ENCODE assay signal across 9 cellular contexts in genomic region chr2:201191132-201191875, GRCh38. TPM values are rescaled to one million over a fixed set of nuclear protein-coding genes. Genes with fewer than 3 reads are reported as not detected.
DNase-seq lines count a peak whose midpoint lies in the region; ATAC-seq and TF ChIP-seq lines count a peak whose summit lies in the region.
"Had no signal": no experiment of that assay in that cellular context is flagged by ENCODE, and none has a peak within 500 bp of the region (broad histone marks: within the 10 kb centered on the region; RNA-seq: fewer than 3 reads in every experiment).

No MANE protein-coding gene starts in this region.

- TF ChIP-seq CTCF in right atrium auricular region (IDR thresholded peaks at IDR 0.05) (no peak), upper lobe of right lung (IDR thresholded peaks at IDR 0.05) (no peak)

- peaks cover 7% of the 10 kb centered on the region for H3K9me3 Mint-ChIP-seq in T-helper 2 cell treated with Interferon-gamma antibody and Interleukin-4, amounts not matched to agents 5 μg/mL and 100 μg/mL, for 36 hours

- H3K4me1 ChIP-seq in right atrium auricular region (peaks cover 0 to 4% of the 10 kb centered on the region in 2 donors), upper lobe of right lung (peaks cover 22% of the 10 kb centered on the region)

- ATAC-seq in Right ventricle myocardium superior (ENCODE audit: poor library complexity) (peak; percentile 69), left cardiac atrium (peak; percentile 76 to 88), upper lobe of right lung (peak; percentile 28), GM18870 (IDR thresholded peaks at IDR 0.05; ENCODE audit: unreplicated experiment) (no peak)

- peak overlapping the region; percentile 76 for H3K27ac Mint-ChIP-seq in T-helper 2 cell treated with Interferon-gamma antibody and Interleukin-4, amounts not matched to agents 5 μg/mL and 100 μg/mL, for 36 hours

- intact Hi-C loops in Right ventricle myocardium superior (cut with DNase I), result no loop called here
- intact Hi-C loops in left cardiac atrium (cut with DNase I), result no loop called here
- intact Hi-C loops in upper lobe of right lung (cut with DNase I), result no loop called here

- DNase-seq in Right ventricle myocardium superior (no peak), right atrium auricular region (ENCODE audit: low spot score) (no peak), left cardiac atrium (peak; percentile 30), upper lobe of right lung (no peak), NCI-H510A treated with DMSO at 0.1 percent for 48 hours (lab: John Stamatoyannopoulos, UW) (no peak), HK-2 (ENCODE audit: unreplicated experiment) (no peak)
- DNase-seq in T-helper 2 cell treated with Interferon-gamma antibody and Interleukin-4, amounts not matched to agents 5 μg/mL and 100 μg/mL, for 36 hours (ENCODE audit: low spot score), result no peak

- H3K36me3 Mint-ChIP-seq in T-helper 2 cell treated with Interferon-gamma antibody and Interleukin-4, amounts not matched to agents 5 μg/mL and 100 μg/mL, for 36 hours (ENCODE audit: low read depth), result peaks cover 75% of the 10 kb centered on the region

- H3K4me1 Mint-ChIP-seq in T-helper 2 cell treated with Interferon-gamma antibody and Interleukin-4, amounts not matched to agents 5 μg/mL and 100 μg/mL, for 36 hours (ENCODE audit: low read depth), result peaks cover 65% of the 10 kb centered on the region

- H3K4me3 ChIP-seq in right atrium auricular region, result no peak overlapping the region
- H3K4me3 ChIP-seq in upper lobe of right lung, result no peak overlapping the region

- no peaks in the 10 kb centered on the region for H3K27me3 ChIP-seq in right atrium auricular region
- H3K27me3 ChIP-seq in upper lobe of right lung, result no peaks in the 10 kb centered on the region

- peak overlapping the region; percentile 71 for H3K4me3 Mint-ChIP-seq in T-helper 2 cell treated with Interferon-gamma antibody and Interleukin-4, amounts not matched to agents 5 μg/mL and 100 μg/mL, for 36 hours

- H3K36me3 ChIP-seq in right atrium auricular region (peaks cover 3% of the 10 kb centered on the region), upper lobe of right lung (peaks cover 59% of the 10 kb centered on the region)

- H3K27me3 Mint-ChIP-seq in T-helper 2 cell treated with Interferon-gamma antibody and Interleukin-4, amounts not matched to agents 5 μg/mL and 100 μg/mL, for 36 hours (ENCODE audit: low read depth), result no peaks in the 10 kb centered on the region

- peak overlapping the region in 1 of 2 donors; percentile 7 for H3K27ac ChIP-seq in right atrium auricular region
- H3K27ac ChIP-seq in upper lobe of right lung, result peak overlapping the region; percentile 60

- H3K9me3 ChIP-seq in right atrium auricular region, result no peaks in the 10 kb centered on the region
- H3K9me3 ChIP-seq in upper lobe of right lung, result no peaks in the 10 kb centered on the region
- H3K9me3 ChIP-seq: Caco-2 had no signal

RNA-seq across cellular contexts. Expression of gene CASP10, which starts 8.4 kb away (rescaled TPM):
- total RNA-seq in Right ventricle myocardium superior (5.4 TPM), right atrium auricular region (1 to 10 TPM; 3.5 to 6.8 TPM), left cardiac atrium (1 to 10 TPM; 7.1 to 9.9 TPM), upper lobe of right lung (31.6 TPM)
